ENCODE assay signal across 14 cellular contexts in the genomic region with DNA sequence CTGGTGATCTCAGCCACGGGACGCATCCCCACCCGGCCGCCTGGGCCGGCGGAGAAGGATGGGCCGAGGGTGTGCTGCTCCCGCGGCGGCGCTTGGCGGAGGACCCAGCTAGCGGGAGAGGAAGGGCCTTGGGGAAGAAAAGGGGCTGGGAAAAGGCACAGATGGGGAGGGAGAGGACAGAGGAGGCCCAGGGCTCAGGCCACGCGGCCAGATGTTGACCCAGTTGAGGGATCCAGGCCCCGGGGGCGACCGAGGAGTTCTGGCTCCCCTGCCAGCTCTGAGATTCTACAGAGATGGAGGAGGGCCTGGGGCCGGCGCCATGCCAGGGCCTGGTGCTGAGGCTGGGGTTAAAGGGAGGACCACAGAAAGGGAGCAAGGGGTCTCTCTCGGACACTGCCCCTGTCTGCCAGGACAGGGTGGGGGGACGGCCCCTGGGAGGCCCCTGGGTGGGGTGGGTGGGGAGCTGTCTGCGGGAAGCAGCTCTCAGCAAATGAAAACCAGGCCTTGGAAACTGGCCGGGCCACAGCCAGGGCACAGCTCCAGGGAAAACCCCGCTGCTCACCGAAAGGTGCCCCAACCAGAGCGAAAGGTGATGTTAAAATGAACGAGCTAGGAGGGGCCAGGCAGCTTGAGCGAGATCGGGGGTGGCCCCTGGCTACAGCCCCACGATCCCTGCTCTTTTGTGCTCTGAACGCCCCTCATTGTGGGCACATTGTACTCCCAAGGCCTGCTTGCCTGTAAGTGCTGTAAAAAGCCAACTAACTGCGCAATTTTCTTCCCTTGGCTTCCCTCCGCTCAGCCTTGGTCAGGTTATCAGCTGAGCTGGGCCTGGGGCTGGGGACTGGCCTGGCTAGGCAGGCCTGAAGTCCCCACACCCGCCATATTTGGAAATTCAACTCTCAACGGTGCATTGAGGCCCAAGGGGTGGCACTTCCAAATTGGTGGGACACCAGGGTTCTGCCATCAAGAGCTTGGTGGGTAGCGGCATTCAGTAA.
DNase-seq lines count a peak whose midpoint lies in the region; ATAC-seq and TF ChIP-seq lines count a peak whose summit lies in the region.
"Had no signal": no experiment of that assay in that cellular context is flagged by ENCODE, and none has a peak within 500 bp of the region (broad histone marks: within the 10 kb centered on the region; RNA-seq: fewer than 3 reads in every experiment).

No MANE protein-coding gene starts in this region.

- peak in 1 of 2 experiments; percentile 87; a peak in 2 of 4 replicates for TF ChIP-seq EP300 in SK-N-SH (IDR thresholded peaks at IDR 0.05; ENCODE audit: borderline replicate concordance in 1 of 2, low read depth in 1 of 2, low read length in 1 of 2)

- H3K4me1 Mint-ChIP-seq in neural progenitor cell, result peaks cover 66% of the 10 kb centered on the region
- H3K4me1 Mint-ChIP-seq: activated naive CD8-positive, alpha-beta T cell treated with anti-CD3 and anti-CD28 coated beads for 36 hours had no signal

- H2AFZ ChIP-seq in SK-N-SH (ENCODE audit: low read depth) (no peak overlapping the region), neural progenitor cell (replicated peaks) (no peak overlapping the region)

- intact Hi-C loops in Right ventricle myocardium superior (cut with DNase I), result no loop called here
- intact Hi-C loops in tibial artery (cut with DNase I; ENCODE audit: low total_unique reads), result no loop called here

- H3K4me3 ChIP-seq in SK-N-SH (ENCODE audit: low read depth in 2 of 2, low read length in 1 of 2) (peak overlapping the region in 1 of 2 experiments; percentile 52; a peak in 2 of 4 replicates), neural progenitor cell (no peak overlapping the region), tibial artery (peak overlapping the region in 1 of 2 donors; percentile 24)
- H3K4me3 ChIP-seq: SK-N-MC had no signal

- 0 out of 2 replicates have a peak, but pooled peaks have one; percentile 6 for TF ChIP-seq RAD21 in SK-N-SH (IDR thresholded peaks at IDR 0.05; ENCODE audit: low read length)

- H3K27me3 Mint-ChIP-seq in neural progenitor cell (ENCODE audit: insufficient read depth, low read depth), result peaks cover 6% of the 10 kb centered on the region
- H3K27me3 Mint-ChIP-seq: activated naive CD8-positive, alpha-beta T cell treated with anti-CD3 and anti-CD28 coated beads for 36 hours had no signal

- WGBS in SK-N-SH (ENCODE audit: low lambda C conversion rate), result 44% methylated on average over 25 of the region's 37 CpGs

- POLR2A ChIA-PET in SK-N-SH (lab: Yijun Ruan, JAX), result interaction anchor here (0.5 to 1.6 kb wide), 13 partner anchors 10 to 689 kb away, joined by 3 to 10 read pairs (median 4); partner anchors contain the start of gene ZNF423

- H3K4me1 ChIP-seq in SK-N-SH (ENCODE audit: control insufficient read depth in 1 of 2, insufficient read depth in 2 of 2, low read depth in 1 of 2, low read length in 1 of 2) (peaks cover 0 to 68% of the 10 kb centered on the region in 2 experiments; a peak in 2 of 4 replicates), neural progenitor cell (peaks cover 38% of the 10 kb centered on the region), tibial artery (peaks cover 0 to 26% (median 17%) of the 10 kb centered on the region in 4 donors)

- H3K27me3 ChIP-seq in SK-N-SH (ENCODE audit: insufficient read depth), result no peaks in the 10 kb centered on the region
- H3K27me3 ChIP-seq in neural progenitor cell, result no peaks in the 10 kb centered on the region
- H3K27me3 ChIP-seq in tibial artery, result no peaks in the 10 kb centered on the region
- H3K27me3 ChIP-seq: neutrophil had no signal

- no peaks in the 10 kb centered on the region for H3K79me2 ChIP-seq in SK-N-SH (ENCODE audit: insufficient read depth)
- peaks cover 33% of the 10 kb centered on the region for H3K79me2 ChIP-seq in neural progenitor cell (ENCODE audit: low read depth)

- H3K9ac ChIP-seq in SK-N-SH, result no peak overlapping the region
- H3K9ac ChIP-seq in neural progenitor cell, result no peak overlapping the region

- no peaks in the 10 kb centered on the region for H3K9me2 ChIP-seq in SK-N-SH

- H3K4me2 ChIP-seq in SK-N-SH (no peak overlapping the region), neural progenitor cell (peak overlapping the region; percentile 43)

- H3K27ac ChIP-seq in SK-N-SH (ENCODE audit: low read depth in 2 of 2, low read length in 1 of 2), result peak overlapping the region in 1 of 2 experiments; percentile 99; a peak in 3 of 4 replicates
- H3K27ac ChIP-seq in neural progenitor cell, result no peak overlapping the region
- H3K27ac ChIP-seq in tibial artery, result peak overlapping the region; percentile 54 to 64
- H3K27ac ChIP-seq: neutrophil, SK-N-MC had no signal

- DNase-seq in SK-N-SH (peak; percentile 92), Right ventricle myocardium superior (peak; percentile 79), neural progenitor cell (ENCODE audit: low spot score) (no peak), tibial artery (no peak), hypothalamus (lab: John Stamatoyannopoulos, UW) (no peak), medulla oblongata (ENCODE audit: extremely low spot score) (no peak)
- DNase-seq: activated CD8-positive, alpha-beta memory T cell treated with anti-CD3 and anti-CD28 coated beads, Interleukin-2, amount 50 U/mL, for 4 hours; activated naive CD8-positive, alpha-beta T cell treated with anti-CD3 and anti-CD28 coated beads for 36 hours; C1 segment of cervical spinal cord; NCI-H2171 had no signal

- ATAC-seq in Right ventricle myocardium superior (ENCODE audit: poor library complexity) (peak; percentile 81), GM19023 (IDR thresholded peaks at IDR 0.05; ENCODE audit: unreplicated experiment) (no peak), HG02642 (IDR thresholded peaks at IDR 0.05; ENCODE audit: poor library complexity, unreplicated experiment) (no peak)

- H3K4me3 Mint-ChIP-seq in neural progenitor cell, result no peak overlapping the region
- H3K4me3 Mint-ChIP-seq: activated naive CD8-positive, alpha-beta T cell treated with anti-CD3 and anti-CD28 coated beads for 36 hours had no signal

- CTCF ChIA-PET in SK-N-SH (lab: Yijun Ruan, JAX), result interaction anchor here (0.6 to 2.6 kb wide), 20 partner anchors 9 to 258 kb away, joined by 3 to 11 read pairs (median 4); no protein-coding TSS in a partner anchor

- H3F3A ChIP-seq in SK-N-SH (replicated peaks; ENCODE audit: insufficient read depth), result no peaks in the 10 kb centered on the region
- H3F3A ChIP-seq in neural progenitor cell (ENCODE audit: low read depth), result peaks cover 10% of the 10 kb centered on the region

- H3K9me3 Mint-ChIP-seq in neural progenitor cell, result no peaks in the 10 kb centered on the region
- H3K9me3 Mint-ChIP-seq: activated naive CD8-positive, alpha-beta T cell treated with anti-CD3 and anti-CD28 coated beads for 36 hours had no signal

- no peak overlapping the region for H3K27ac Mint-ChIP-seq in neural progenitor cell
- H3K27ac Mint-ChIP-seq: activated naive CD8-positive, alpha-beta T cell treated with anti-CD3 and anti-CD28 coated beads for 36 hours had no signal

- H3K36me3 ChIP-seq in SK-N-SH (replicated peaks in 1 of 2; ENCODE audit: control insufficient read depth in 1 of 2, insufficient read depth in 2 of 2, low read length in 1 of 2) (no peaks in the 10 kb centered on the region), neural progenitor cell (no peaks in the 10 kb centered on the region), tibial artery (no peaks in the 10 kb centered on the region)
- H3K36me3 ChIP-seq: neutrophil had no signal

- H4K20me1 ChIP-seq in SK-N-SH (ENCODE audit: insufficient read depth) (no peaks in the 10 kb centered on the region), neural progenitor cell (ENCODE audit: low read depth) (peaks cover 49% of the 10 kb centered on the region)

- H3K9me3 ChIP-seq in SK-N-SH (no peaks in the 10 kb centered on the region), neural progenitor cell (ENCODE audit: low read depth) (no peaks in the 10 kb centered on the region), tibial artery (no peaks in the 10 kb centered on the region)
- H3K9me3 ChIP-seq: neutrophil had no signal

- H3K36me3 Mint-ChIP-seq in neural progenitor cell, result peaks cover 7% of the 10 kb centered on the region
- H3K36me3 Mint-ChIP-seq: activated naive CD8-positive, alpha-beta T cell treated with anti-CD3 and anti-CD28 coated beads for 36 hours had no signal

- TF ChIP-seq CTCF in SK-N-SH (IDR thresholded peaks at IDR 0.05) (no peak), neural progenitor cell (IDR thresholded peaks at IDR 0.05) (no peak), tibial artery (IDR thresholded peaks at IDR 0.05) (no peak)

TF ChIP-seq in SK-N-SH, 30 proteins besides CTCF, POLR2A, EP300 and RAD21:
- TF ChIP-seq FOXJ3 (CRISPR knock-in tag; IDR thresholded peaks at IDR 0.05), result 0 out of 2 replicates have a peak, but pooled peaks have one; percentile 21
- peak; percentile 68 for TF ChIP-seq RCOR1 (IDR thresholded peaks at IDR 0.05; ENCODE audit: low read length)
- TF ChIP-seq MXI1 (IDR thresholded peaks at IDR 0.05; ENCODE audit: low read depth, low read length), result peak; percentile 44; the same call in 1 of the 2 replicates
- peak; percentile 64 for TF ChIP-seq CHD2 (IDR thresholded peaks at IDR 0.05; ENCODE audit: low read length, partially characterized antibody)
- TF ChIP-seq ELF1 (IDR thresholded peaks at IDR 0.05), result no peak
- TF ChIP-seq, protein P1, sequence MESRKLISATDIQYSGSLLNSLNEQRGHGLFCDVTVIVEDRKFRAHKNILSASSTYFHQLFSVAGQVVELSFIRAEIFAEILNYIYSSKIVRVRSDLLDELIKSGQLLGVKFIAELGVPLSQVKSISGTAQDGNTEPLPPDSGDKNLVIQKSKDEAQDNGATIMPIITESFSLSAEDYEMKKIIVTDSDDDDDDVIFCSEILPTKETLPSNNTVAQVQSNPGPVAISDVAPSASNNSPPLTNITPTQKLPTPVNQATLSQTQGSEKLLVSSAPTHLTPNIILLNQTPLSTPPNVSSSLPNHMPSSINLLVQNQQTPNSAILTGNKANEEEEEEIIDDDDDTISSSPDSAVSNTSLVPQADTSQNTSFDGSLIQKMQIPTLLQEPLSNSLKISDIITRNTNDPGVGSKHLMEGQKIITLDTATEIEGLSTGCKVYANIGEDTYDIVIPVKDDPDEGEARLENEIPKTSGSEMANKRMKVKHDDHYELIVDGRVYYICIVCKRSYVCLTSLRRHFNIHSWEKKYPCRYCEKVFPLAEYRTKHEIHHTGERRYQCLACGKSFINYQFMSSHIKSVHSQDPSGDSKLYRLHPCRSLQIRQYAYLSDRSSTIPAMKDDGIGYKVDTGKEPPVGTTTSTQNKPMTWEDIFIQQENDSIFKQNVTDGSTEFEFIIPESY (IDR thresholded peaks at IDR 0.05; ENCODE audit: borderline replicate concordance, low read depth), result no peak
- no peak for TF ChIP-seq POLR2AphosphoS5 (IDR thresholded peaks at IDR 0.05; ENCODE audit: low read depth, low read length)
- no peak for TF ChIP-seq FOXM1 (IDR thresholded peaks at IDR 0.05; ENCODE audit: low read depth)
- no peak for TF ChIP-seq MEF2A (IDR thresholded peaks at IDR 0.05; ENCODE audit: borderline replicate concordance, low read depth)
- TF ChIP-seq NRF1 (IDR thresholded peaks at IDR 0.05; ENCODE audit: low read depth, low read length), result no peak
- no peak for TF ChIP-seq SIN3A (IDR thresholded peaks at IDR 0.05; ENCODE audit: borderline replicate concordance, low read depth, low read length)
- no peak for TF ChIP-seq TEAD4 (IDR thresholded peaks at IDR 0.05; ENCODE audit: borderline replicate concordance, insufficient read depth)

Comparison
In these comparisons a context has a peak if more than half of its experiments do, and no peak if none do; other contexts are left out.
1. DNase-seq: peak in SK-N-SH (single experiment) and Right ventricle myocardium superior (single experiment); none in neural progenitor cell (single experiment), tibial artery (0 of 2), hypothalamus (0 of 51) and medulla oblongata (single experiment).